ENCODE assay signal across 26 cellular contexts in genomic region chr3:124802702-124803101, GRCh38.
DNase-seq lines count a peak whose midpoint lies in the region; ATAC-seq, FAIRE-seq and TF ChIP-seq lines count a peak whose summit lies in the region.
"Had no signal": no experiment of that assay in that cellular context is flagged by ENCODE, and none has a peak within 500 bp of the region (broad histone marks: within the 10 kb centered on the region; RNA-seq: fewer than 3 reads in every experiment).

No MANE protein-coding gene starts in this region.

- H3K9me3 Mint-ChIP-seq in nephron progenitor cell = no peaks in the 10 kb centered on the region
- H3K9me3 Mint-ChIP-seq: activated CD4-positive, alpha-beta T cell treated with anti-CD3 and anti-CD28 coated beads, Interleukin-2, amount 10 ng/mL, durations not matched to agents 24 days and 14 days; activated naive CD8-positive, alpha-beta T cell treated with anti-CD3 and anti-CD28 coated beads for 36 hours; central memory CD8-positive, alpha-beta T cell; naive B cell; stimulated activated naive B cell treated with anti-CD40 and anti-IgM and Interleukin-4, amounts not matched to agents 10 μg/mL and 1 μg/mL and 100 μg/mL, for 72 hours had no signal

- H3K4me1 Mint-ChIP-seq in nephron progenitor cell = peaks cover 53% of the 10 kb centered on the region
- H3K4me1 Mint-ChIP-seq: activated CD4-positive, alpha-beta T cell treated with anti-CD3 and anti-CD28 coated beads, Interleukin-2, amount 10 ng/mL, durations not matched to agents 24 days and 14 days; activated naive CD8-positive, alpha-beta T cell treated with anti-CD3 and anti-CD28 coated beads for 36 hours; central memory CD8-positive, alpha-beta T cell; naive B cell; stimulated activated naive B cell treated with anti-CD40 and anti-IgM and Interleukin-4, amounts not matched to agents 10 μg/mL and 1 μg/mL and 100 μg/mL, for 72 hours had no signal

- peaks cover 2% of the 10 kb centered on the region for H3K27me3 Mint-ChIP-seq in nephron progenitor cell (ENCODE audit: low read depth, poor library complexity)
- H3K27me3 Mint-ChIP-seq: activated naive CD8-positive, alpha-beta T cell treated with anti-CD3 and anti-CD28 coated beads for 36 hours had no signal

- H3K27me3 ChIP-seq in dorsolateral prefrontal cortex = no peaks in the 10 kb centered on the region
- H3K27me3 ChIP-seq: BLaER1, SJSA1, testis had no signal

- H3K27ac ChIP-seq in angular gyrus (ENCODE audit: low read depth, low read length) (peak overlapping the region; percentile 5), dorsolateral prefrontal cortex (peak overlapping the region in 53 of 59 donors; percentile 21 to 86 (median 67)), temporal lobe (ENCODE audit: low read depth, low read length) (peak overlapping the region; percentile 6)
- H3K27ac ChIP-seq: BLaER1, SJSA1, WERI-Rb-1 had no signal

- no peak for ATAC-seq in SK-N-SH treated with all-trans-retinoic acid at 6 μM for 48 hours
- ATAC-seq: K562; stimulated activated naive B cell treated with anti-CD40 and anti-IgM and Interleukin-4, amounts not matched to agents 10 μg/mL and 1 μg/mL and 100 μg/mL, for 72 hours had no signal

- no peak for FAIRE-seq in GM19239 (lab: Jason Lieb, UNC)
- FAIRE-seq: astrocyte, GM12892, HTR-8/SVneo, K562 had no signal

- H3K27ac Mint-ChIP-seq in nephron progenitor cell = no peak overlapping the region
- H3K27ac Mint-ChIP-seq: activated CD4-positive, alpha-beta T cell treated with anti-CD3 and anti-CD28 coated beads, Interleukin-2, amount 10 ng/mL, durations not matched to agents 24 days and 14 days; activated naive CD8-positive, alpha-beta T cell treated with anti-CD3 and anti-CD28 coated beads for 36 hours; stimulated activated naive B cell treated with anti-CD40 and anti-IgM and Interleukin-4, amounts not matched to agents 10 μg/mL and 1 μg/mL and 100 μg/mL, for 72 hours had no signal

- H3K36me3 Mint-ChIP-seq in nephron progenitor cell (ENCODE audit: low read depth) = no peaks in the 10 kb centered on the region
- H3K36me3 Mint-ChIP-seq: activated naive CD8-positive, alpha-beta T cell treated with anti-CD3 and anti-CD28 coated beads for 36 hours; naive B cell; stimulated activated naive B cell treated with anti-CD40 and anti-IgM and Interleukin-4, amounts not matched to agents 10 μg/mL and 1 μg/mL and 100 μg/mL, for 72 hours had no signal

- H3K4me3 ChIP-seq in dorsolateral prefrontal cortex = no peak overlapping the region
- H3K4me3 ChIP-seq: BLaER1, HAP-1, K562, SJSA1, skin epidermis, testis had no signal

- TF ChIP-seq CTCF in dorsolateral prefrontal cortex (IDR thresholded peaks at IDR 0.05 in 54 of 56, conservative IDR thresholded peaks at IDR 0.05 in 2 of 56; ENCODE audit: low read depth in 1 of 56, partially characterized antibody in 56 of 56) = peak in 2 of 56 donors; percentile 13 to 28
- no peak for TF ChIP-seq CTCF in nephron progenitor cell (IDR thresholded peaks at IDR 0.05)

- DNase-seq in dorsolateral prefrontal cortex (peak in 6 of 10 donors; percentile 31 to 72 (median 60)), nephron progenitor cell (no peak), GM19239 (ENCODE audit: insufficient read length, low spot score) (no peak), SIG-M5 treated with dmso at 0.1 percent for 504 hours (lab: John Stamatoyannopoulos, UW; ENCODE audit: unreplicated experiment) (no peak)
- DNase-seq: activated CD4-positive, alpha-beta T cell treated with anti-CD3 and anti-CD28 coated beads, Interleukin-2, amount 10 ng/mL, durations not matched to agents 24 days and 14 days; activated CD8-positive, alpha-beta memory T cell treated with anti-CD3 and anti-CD28 coated beads for 24 hours; activated naive CD8-positive, alpha-beta T cell treated with anti-CD3 and anti-CD28 coated beads for 36 hours; foreskin melanocyte; naive B cell; NCI-H1048; NCI-H510A; stimulated activated naive B cell treated with anti-CD40 and anti-IgM and Interleukin-4, amounts not matched to agents 10 μg/mL and 1 μg/mL and 100 μg/mL, for 72 hours; testis; WERI-Rb-1 had no signal

- intact Hi-C loops in dorsolateral prefrontal cortex (cut with DNase I) = no loop called here

- H3K4me3 Mint-ChIP-seq in nephron progenitor cell = peak overlapping the region; percentile 45
- H3K4me3 Mint-ChIP-seq: activated CD4-positive, alpha-beta T cell treated with anti-CD3 and anti-CD28 coated beads, Interleukin-2, amount 10 ng/mL, durations not matched to agents 24 days and 14 days; activated naive CD8-positive, alpha-beta T cell treated with anti-CD3 and anti-CD28 coated beads for 36 hours; central memory CD8-positive, alpha-beta T cell; stimulated activated naive B cell treated with anti-CD40 and anti-IgM and Interleukin-4, amounts not matched to agents 10 μg/mL and 1 μg/mL and 100 μg/mL, for 72 hours had no signal

TF ChIP-seq in SK-N-SH treated with all-trans-retinoic acid at 6 μM for 48 hours, 23 proteins besides CTCF, POLR2A, EP300 and RAD21:
- TF ChIP-seq ARNTL (CRISPR knock-in tag; IDR thresholded peaks at IDR 0.05; ENCODE audit: borderline replicate concordance, low read depth) = no peak
- TF ChIP-seq PATZ1 (CRISPR knock-in tag; IDR thresholded peaks at IDR 0.05; ENCODE audit: borderline replicate concordance) = no peak
- TF ChIP-seq ZFP3 (CRISPR knock-in tag; IDR thresholded peaks at IDR 0.05) = no peak
- no peak for TF ChIP-seq OSR1 (CRISPR knock-in tag; IDR thresholded peaks at IDR 0.05)
- TF ChIP-seq CSDC2 (CRISPR knock-in tag; IDR thresholded peaks at IDR 0.05) = no peak
- TF ChIP-seq ZNF8 (CRISPR knock-in tag; IDR thresholded peaks at IDR 0.05) = no peak

Comparison
In these comparisons a context has a peak if more than half of its experiments do, and no peak if none do; other contexts are left out.
1. H3K27ac ChIP-seq: peak in every context shown above with its lines; median percentile 67 in dorsolateral prefrontal cortex; 6 in temporal lobe; 5 in angular gyrus.
2. DNase-seq: peak in dorsolateral prefrontal cortex (6 of 10); none in nephron progenitor cell (single experiment), GM19239 (single experiment) and SIG-M5 treated with dmso at 0.1 percent for 504 hours (single experiment).